In genomic region chr21:15061747-15062146, GRCh38 we compare ENCODE assay signal across 9 cellular contexts. TPM values are rescaled to one million over a fixed set of nuclear protein-coding genes. Genes with fewer than 3 reads are reported as not detected.
DNase-seq lines count a peak whose midpoint lies in the region; ATAC-seq and TF ChIP-seq lines count a peak whose summit lies in the region.
"Had no signal": no experiment of that assay in that cellular context is flagged by ENCODE, and none has a peak within 500 bp of the region (broad histone marks: within the 10 kb centered on the region; RNA-seq: fewer than 3 reads in every experiment).

No MANE protein-coding gene starts in this region.

- no peak overlapping the region for H3K23ac ChIP-seq in mesenchymal stem cell (ENCODE audit: low read length in 2 of 2)

- H2BK120ac ChIP-seq in mesenchymal stem cell (ENCODE audit: low read depth, low read length): no peak overlapping the region

- no peak overlapping the region for H3K18ac ChIP-seq in mesenchymal stem cell (ENCODE audit: low read depth in 1 of 2, low read length in 2 of 2)

- no peaks in the 10 kb centered on the region for H3K9me3 ChIP-seq in mesenchymal stem cell (ENCODE audit: control insufficient read depth, low read length)

- no peak for ATAC-seq in activated CD8-positive, alpha-beta T cell treated with anti-CD3 and anti-CD28 coated beads for 36 hours
- no peak for ATAC-seq in activated CD8-positive, alpha-beta T cell treated with anti-CD3 and anti-CD28 coated beads, Interleukin-2, amount 10 ng/mL, durations not matched to agents 7 days and 5 days
- ATAC-seq in activated naive CD8-positive, alpha-beta T cell treated with anti-CD3 and anti-CD28 coated beads, Interleukin-2, amount 50 U/mL, for 24 hours: no peak
- no peak for ATAC-seq in stimulated activated naive B cell treated with anti-CD40 and anti-IgM and Interleukin-4, amounts not matched to agents 10 μg/mL and 1 μg/mL and 100 μg/mL, for 72 hours (replicated peaks)
- ATAC-seq in GM18502 (IDR thresholded peaks at IDR 0.05; ENCODE audit: poor library complexity, unreplicated experiment): no peak
- ATAC-seq in HG03097 (IDR thresholded peaks at IDR 0.05; ENCODE audit: low FRiP score, unreplicated experiment): no peak

- peaks cover 2% of the 10 kb centered on the region for H3K36me3 Mint-ChIP-seq in activated CD8-positive, alpha-beta T cell treated with anti-CD3 and anti-CD28 coated beads for 36 hours (ENCODE audit: low read depth)
- H3K36me3 Mint-ChIP-seq in activated CD8-positive, alpha-beta T cell treated with anti-CD3 and anti-CD28 coated beads, Interleukin-2, amount 10 ng/mL, durations not matched to agents 7 days and 5 days (ENCODE audit: low read depth): no peaks in the 10 kb centered on the region
- H3K36me3 Mint-ChIP-seq in activated naive CD8-positive, alpha-beta T cell treated with anti-CD3 and anti-CD28 coated beads, Interleukin-2, amount 50 U/mL, for 24 hours (ENCODE audit: low read depth): peaks cover 4% of the 10 kb centered on the region
- H3K36me3 Mint-ChIP-seq in stimulated activated naive B cell treated with anti-CD40 and anti-IgM and Interleukin-4, amounts not matched to agents 10 μg/mL and 1 μg/mL and 100 μg/mL, for 72 hours: peaks cover 2 to 6% of the 10 kb centered on the region in 2 donors

- H3K14ac ChIP-seq in mesenchymal stem cell (ENCODE audit: low read length in 2 of 2): no peak overlapping the region

- no peak for DNase-seq in activated CD8-positive, alpha-beta T cell treated with anti-CD3 and anti-CD28 coated beads for 36 hours
- DNase-seq in activated CD8-positive, alpha-beta T cell treated with anti-CD3 and anti-CD28 coated beads, Interleukin-2, amount 10 ng/mL, durations not matched to agents 7 days and 5 days: no peak
- DNase-seq in activated naive CD8-positive, alpha-beta T cell treated with anti-CD3 and anti-CD28 coated beads, Interleukin-2, amount 50 U/mL, for 24 hours: no peak
- no peak for DNase-seq in mesenchymal stem cell
- no peak for DNase-seq in stimulated activated naive B cell treated with anti-CD40 and anti-IgM and Interleukin-4, amounts not matched to agents 10 μg/mL and 1 μg/mL and 100 μg/mL, for 72 hours
- DNase-seq in NCI-H1930 (lab: John Stamatoyannopoulos, UW): no peak

- H2BK15ac ChIP-seq in mesenchymal stem cell (ENCODE audit: low read depth, poor library complexity, severe bottlenecking): no peak overlapping the region

- H3K4me3 ChIP-seq in mesenchymal stem cell (ENCODE audit: insufficient read depth in 1 of 2, low read depth in 1 of 2, low read length in 2 of 2): peak overlapping the region in 1 of 2 experiments; percentile 96
- H3K4me3 ChIP-seq: SK-N-MC had no signal

- H3K27ac Mint-ChIP-seq in activated CD8-positive, alpha-beta T cell treated with anti-CD3 and anti-CD28 coated beads for 36 hours: peak overlapping the region; percentile 96
- H3K27ac Mint-ChIP-seq in activated CD8-positive, alpha-beta T cell treated with anti-CD3 and anti-CD28 coated beads, Interleukin-2, amount 10 ng/mL, durations not matched to agents 7 days and 5 days: no peak overlapping the region
- H3K27ac Mint-ChIP-seq in activated naive CD8-positive, alpha-beta T cell treated with anti-CD3 and anti-CD28 coated beads, Interleukin-2, amount 50 U/mL, for 24 hours: peak overlapping the region; percentile 91
- H3K27ac Mint-ChIP-seq in stimulated activated naive B cell treated with anti-CD40 and anti-IgM and Interleukin-4, amounts not matched to agents 10 μg/mL and 1 μg/mL and 100 μg/mL, for 72 hours: peak overlapping the region; percentile 22

- peaks cover 65% of the 10 kb centered on the region for H3K4me1 Mint-ChIP-seq in activated CD8-positive, alpha-beta T cell treated with anti-CD3 and anti-CD28 coated beads for 36 hours (ENCODE audit: low read depth)
- H3K4me1 Mint-ChIP-seq in activated CD8-positive, alpha-beta T cell treated with anti-CD3 and anti-CD28 coated beads, Interleukin-2, amount 10 ng/mL, durations not matched to agents 7 days and 5 days (ENCODE audit: low read depth): peaks cover 66% of the 10 kb centered on the region
- peaks cover 69% of the 10 kb centered on the region for H3K4me1 Mint-ChIP-seq in activated naive CD8-positive, alpha-beta T cell treated with anti-CD3 and anti-CD28 coated beads, Interleukin-2, amount 50 U/mL, for 24 hours
- H3K4me1 Mint-ChIP-seq in stimulated activated naive B cell treated with anti-CD40 and anti-IgM and Interleukin-4, amounts not matched to agents 10 μg/mL and 1 μg/mL and 100 μg/mL, for 72 hours: peaks cover 33 to 75% of the 10 kb centered on the region in 2 donors

- no peaks in the 10 kb centered on the region for H3K36me3 ChIP-seq in mesenchymal stem cell (ENCODE audit: control insufficient read depth in 1 of 2, insufficient read depth in 2 of 2, low read depth in 1 of 2, low read length in 2 of 2)

- H3K4me2 ChIP-seq in mesenchymal stem cell (ENCODE audit: low read length, poor library complexity, severe bottlenecking): no peak overlapping the region

- WGBS in mesenchymal stem cell: no CpG with 5 or more reads among the region's 1 CpG

- POLR2A ChIA-PET in activated CD8-positive, alpha-beta T cell treated with anti-CD3 and anti-CD28 coated beads for 36 hours (lab: Charles Lee): no interaction called here
- POLR2A ChIA-PET in activated CD8-positive, alpha-beta T cell treated with anti-CD3 and anti-CD28 coated beads, Interleukin-2, amount 10 ng/mL, durations not matched to agents 7 days and 5 days (lab: Charles Lee): no interaction called here

- H3K27me3 Mint-ChIP-seq in activated CD8-positive, alpha-beta T cell treated with anti-CD3 and anti-CD28 coated beads for 36 hours: no peaks in the 10 kb centered on the region
- no peaks in the 10 kb centered on the region for H3K27me3 Mint-ChIP-seq in activated CD8-positive, alpha-beta T cell treated with anti-CD3 and anti-CD28 coated beads, Interleukin-2, amount 10 ng/mL, durations not matched to agents 7 days and 5 days (ENCODE audit: low read depth)
- peaks cover 3% of the 10 kb centered on the region for H3K27me3 Mint-ChIP-seq in activated naive CD8-positive, alpha-beta T cell treated with anti-CD3 and anti-CD28 coated beads, Interleukin-2, amount 50 U/mL, for 24 hours
- no peaks in the 10 kb centered on the region for H3K27me3 Mint-ChIP-seq in stimulated activated naive B cell treated with anti-CD40 and anti-IgM and Interleukin-4, amounts not matched to agents 10 μg/mL and 1 μg/mL and 100 μg/mL, for 72 hours

- no peak overlapping the region for H4K91ac ChIP-seq in mesenchymal stem cell (ENCODE audit: low read length)

- no peak overlapping the region for H2BK5ac ChIP-seq in mesenchymal stem cell (ENCODE audit: low read depth, low read length, poor library complexity, severe bottlenecking)

- no peak overlapping the region for H4K8ac ChIP-seq in mesenchymal stem cell (ENCODE audit: low read length)

- H3K4ac ChIP-seq in mesenchymal stem cell (ENCODE audit: low read depth in 1 of 2, low read length in 2 of 2): no peak overlapping the region

- TF ChIP-seq CTCF in activated CD8-positive, alpha-beta T cell treated with anti-CD3 and anti-CD28 coated beads for 36 hours (IDR thresholded peaks at IDR 0.05): no peak

- CTCF ChIA-PET in activated CD8-positive, alpha-beta T cell treated with anti-CD3 and anti-CD28 coated beads for 36 hours (lab: Charles Lee): no interaction called here
- CTCF ChIA-PET in activated CD8-positive, alpha-beta T cell treated with anti-CD3 and anti-CD28 coated beads, Interleukin-2, amount 10 ng/mL, durations not matched to agents 7 days and 5 days (lab: Charles Lee): no interaction called here

- peak overlapping the region; percentile 97 for H3K9ac ChIP-seq in mesenchymal stem cell (ENCODE audit: low read length)

- H2AFZ ChIP-seq in mesenchymal stem cell (ENCODE audit: low read depth, low read length): no peak overlapping the region

- H2AK5ac ChIP-seq in mesenchymal stem cell (ENCODE audit: low read length, severe bottlenecking): no peak overlapping the region

- no peaks in the 10 kb centered on the region for H3K9me3 Mint-ChIP-seq in activated CD8-positive, alpha-beta T cell treated with anti-CD3 and anti-CD28 coated beads for 36 hours
- H3K9me3 Mint-ChIP-seq in activated CD8-positive, alpha-beta T cell treated with anti-CD3 and anti-CD28 coated beads, Interleukin-2, amount 10 ng/mL, durations not matched to agents 7 days and 5 days (ENCODE audit: insufficient read depth): no peaks in the 10 kb centered on the region
- no peaks in the 10 kb centered on the region for H3K9me3 Mint-ChIP-seq in activated naive CD8-positive, alpha-beta T cell treated with anti-CD3 and anti-CD28 coated beads, Interleukin-2, amount 50 U/mL, for 24 hours
- H3K9me3 Mint-ChIP-seq in stimulated activated naive B cell treated with anti-CD40 and anti-IgM and Interleukin-4, amounts not matched to agents 10 μg/mL and 1 μg/mL and 100 μg/mL, for 72 hours: no peaks in the 10 kb centered on the region

- intact Hi-C loops in activated CD8-positive, alpha-beta T cell treated with anti-CD3 and anti-CD28 coated beads for 36 hours (cut with micrococcal nuclease): no loop called here

- no peaks in the 10 kb centered on the region for H3K27me3 ChIP-seq in mesenchymal stem cell (ENCODE audit: control insufficient read depth in 1 of 2, insufficient read depth in 1 of 2, low read length in 2 of 2)

- no peaks in the 10 kb centered on the region for H3K79me1 ChIP-seq in mesenchymal stem cell (replicated peaks; ENCODE audit: low read length, poor library complexity, severe bottlenecking)

- no peak overlapping the region for H2BK12ac ChIP-seq in mesenchymal stem cell (ENCODE audit: low read length in 2 of 2)

- no peaks in the 10 kb centered on the region for H3K4me1 ChIP-seq in mesenchymal stem cell (ENCODE audit: control insufficient read depth, insufficient read depth, low read depth, low read length)

- peak overlapping the region; percentile 84 for H3K4me3 Mint-ChIP-seq in activated CD8-positive, alpha-beta T cell treated with anti-CD3 and anti-CD28 coated beads for 36 hours
- H3K4me3 Mint-ChIP-seq in activated CD8-positive, alpha-beta T cell treated with anti-CD3 and anti-CD28 coated beads, Interleukin-2, amount 10 ng/mL, durations not matched to agents 7 days and 5 days: no peak overlapping the region
- H3K4me3 Mint-ChIP-seq in activated naive CD8-positive, alpha-beta T cell treated with anti-CD3 and anti-CD28 coated beads, Interleukin-2, amount 50 U/mL, for 24 hours: peak overlapping the region; percentile 85
- H3K4me3 Mint-ChIP-seq in stimulated activated naive B cell treated with anti-CD40 and anti-IgM and Interleukin-4, amounts not matched to agents 10 μg/mL and 1 μg/mL and 100 μg/mL, for 72 hours: peak overlapping the region; percentile 91 to 94

- no peak overlapping the region for H3K27ac ChIP-seq in mesenchymal stem cell (ENCODE audit: low read length, poor library complexity, severe bottlenecking)
- H3K27ac ChIP-seq: SK-N-MC had no signal

RNA-seq across cellular contexts. Expression of gene NRIP1, which starts 3.1 kb away (rescaled TPM):
- total RNA-seq in activated CD8-positive, alpha-beta T cell treated with anti-CD3 and anti-CD28 coated beads for 36 hours: 10 to 100 TPM; 12.4 to 12.8 TPM
- total RNA-seq in activated CD8-positive, alpha-beta T cell treated with anti-CD3 and anti-CD28 coated beads, Interleukin-2, amount 10 ng/mL, durations not matched to agents 7 days and 5 days: 10 to 100 TPM; 18.9 to 20.1 TPM
- 8.1 TPM for polyA plus RNA-seq in mesenchymal stem cell (2013, experiment 1 of 2)
- 8.1 TPM for polyA plus RNA-seq in mesenchymal stem cell (2013, experiment 2 of 2)
